In genomic region chr4:94208918-94209317, GRCh38 we compare ENCODE assay signal across 10 cellular contexts. TPM values are rescaled to one million over a fixed set of nuclear protein-coding genes. Genes with fewer than 3 reads are reported as not detected.
DNase-seq lines count a peak whose midpoint lies in the region; ATAC-seq, FAIRE-seq and TF ChIP-seq lines count a peak whose summit lies in the region.
"Had no signal": no experiment of that assay in that cellular context is flagged by ENCODE, and none has a peak within 500 bp of the region (broad histone marks: within the 10 kb centered on the region; RNA-seq: fewer than 3 reads in every experiment).

No MANE protein-coding gene starts in this region.

- no peaks in the 10 kb centered on the region for H3K9me3 ChIP-seq in Panc1 (ENCODE audit: control insufficient read depth, insufficient read depth, low read depth, low read length)

- no TSS peak for BruUV-seq in Panc1 (replicated peaks; lab: Mats Ljungman, UMichigan)

- H3K4me3 ChIP-seq in Panc1 (ENCODE audit: low read depth in 2 of 2, low read length in 2 of 2): peak overlapping the region; percentile 69 to 80
- peak overlapping the region; percentile 85 for H3K4me3 ChIP-seq in epithelial cell of esophagus (ENCODE audit: low read length)
- peak overlapping the region; percentile 81 for H3K4me3 ChIP-seq in rectal smooth muscle tissue (ENCODE audit: low read length)

- FAIRE-seq in GM18507 (lab: Jason Lieb, UNC): peak; percentile 36
- FAIRE-seq: endometrium had no signal

- POLR2A ChIA-PET in Panc1 (lab: Charles Lee): no interaction called here

- CTCF ChIA-PET in Panc1 (lab: Charles Lee): no interaction called here

- ATAC-seq in Panc1 (no peak), GM21723 (IDR thresholded peaks at IDR 0.05; ENCODE audit: unreplicated experiment) (no peak), esophagus mucosa (no peak)
- ATAC-seq: sciatic nerve had no signal

- H3K27ac ChIP-seq in Panc1 (ENCODE audit: low read length) (peak overlapping the region; percentile 88; the same call in 1 of the 2 replicates), rectal smooth muscle tissue (ENCODE audit: low read depth, low read length) (no peak overlapping the region)

- H3K36me3 ChIP-seq in Panc1 (ENCODE audit: control insufficient read depth, insufficient read depth, low read length): peaks cover 14% of the 10 kb centered on the region
- peaks cover 2% of the 10 kb centered on the region for H3K36me3 ChIP-seq in rectal smooth muscle tissue (ENCODE audit: control insufficient read depth, insufficient read depth, low read length)

- in situ Hi-C loops in Panc1 (cut with HindIII; ENCODE audit: low pct_unique_long_range_greater_than_20kb, low sequenced_read_pairs): no loop called here

- intact Hi-C loops in Panc1 (cut with micrococcal nuclease; ENCODE audit: unreplicated experiment): no loop called here

- H3K4me1 ChIP-seq in Panc1 (ENCODE audit: control insufficient read depth, insufficient read depth, low read length) (peaks cover 14% of the 10 kb centered on the region), rectal smooth muscle tissue (ENCODE audit: control insufficient read depth, insufficient read depth, low read length) (peaks cover 7% of the 10 kb centered on the region)

- no peak for TF ChIP-seq CTCF in Panc1 (IDR thresholded peaks at IDR 0.05)
- no peak for TF ChIP-seq CTCF in epithelial cell of esophagus (IDR thresholded peaks at IDR 0.05; ENCODE audit: insufficient read depth, low read depth, low read length, missing control alignments)

- H3K9ac ChIP-seq in rectal smooth muscle tissue (ENCODE audit: low read length): no peak overlapping the region

- DNase-seq in GM18507 (ENCODE audit: extremely low spot score, insufficient read length, low read depth) (no peak), Panc1 (ENCODE audit: low read depth, low spot score) (no peak), epithelial cell of esophagus (ENCODE audit: low read depth) (peak; percentile 9), NCI-H2196 (lab: John Stamatoyannopoulos, UW; ENCODE audit: unreplicated experiment) (no peak)
- DNase-seq in stimulated activated CD4-positive, alpha-beta T cell treated with anti-CD3 and anti-CD28 coated beads, Interleukin-4, amount 100 ng/mL, for 24 hours: no peak

- H3K27me3 ChIP-seq in Panc1 (ENCODE audit: control insufficient read depth, insufficient read depth, low read length) (no peaks in the 10 kb centered on the region), rectal smooth muscle tissue (ENCODE audit: control insufficient read depth, insufficient read depth, low read length) (no peaks in the 10 kb centered on the region)

RNA-seq across cellular contexts. Expression of gene SMARCAD1, which starts 1.3 kb away (rescaled TPM):
- total RNA-seq in Panc1 (2021; ENCODE audit: unreplicated experiment): 20.7 TPM
- 8.1 TPM for polyA plus RNA-seq in Panc1 (2012; ENCODE audit: insufficient read length)
- total RNA-seq in esophagus mucosa: 15.3 TPM
